1 cellular context compared by ENCODE assay signal in the genomic region with DNA sequence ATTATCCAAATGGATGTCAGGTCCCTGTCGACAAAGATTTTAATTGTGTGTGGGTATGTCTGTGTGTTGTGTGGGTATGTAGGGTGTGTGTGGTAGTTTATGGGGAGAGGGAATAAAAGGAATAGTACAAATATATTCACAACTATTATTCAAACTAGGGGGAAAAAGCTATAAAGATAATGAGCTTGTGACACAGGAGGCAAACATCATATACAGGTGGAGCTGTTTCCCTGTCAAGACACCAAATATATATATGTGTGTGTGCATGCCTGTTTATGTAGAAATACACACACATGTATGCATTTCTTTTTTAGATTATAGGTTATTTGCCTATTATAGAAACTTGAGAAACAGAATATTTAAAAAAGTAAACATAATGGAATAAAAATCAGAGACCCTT.
TF ChIP-seq lines count a peak whose summit lies in the region.

No MANE protein-coding gene starts in this region.

TF ChIP-seq in endothelial cell of umbilical vein, 7 proteins besides CTCF, POLR2A, EP300 and RAD21:
- TF ChIP-seq POLR2AphosphoS5 (IDR thresholded peaks at IDR 0.05; ENCODE audit: insufficient read depth, low read depth, low read length) (no peak), FOS (IDR thresholded peaks at IDR 0.05; ENCODE audit: borderline replicate concordance, insufficient read depth, low read length) (no peak)
- TF ChIP-seq, protein P1, sequence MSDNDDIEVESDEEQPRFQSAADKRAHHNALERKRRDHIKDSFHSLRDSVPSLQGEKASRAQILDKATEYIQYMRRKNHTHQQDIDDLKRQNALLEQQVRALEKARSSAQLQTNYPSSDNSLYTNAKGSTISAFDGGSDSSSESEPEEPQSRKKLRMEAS (IDR thresholded peaks at IDR 0.05; ENCODE audit: insufficient read depth, insufficient read length): no peak
